In genomic region chr7:105975770-105976428, GRCh38 we compare ENCODE assay signal across 1 cellular context.
TF ChIP-seq lines count a peak whose summit lies in the region.

No MANE protein-coding gene starts in this region.

TF ChIP-seq in SK-N-SH, 30 proteins besides CTCF, POLR2A, EP300 and RAD21 (continued from another document):
- no peak for TF ChIP-seq GATA2 (CRISPR knock-in tag; IDR thresholded peaks at IDR 0.05)
- TF ChIP-seq RFX5 (IDR thresholded peaks at IDR 0.05; ENCODE audit: low read length): no peak
- TF ChIP-seq NRF1 (IDR thresholded peaks at IDR 0.05; ENCODE audit: low read depth, low read length): no peak
- no peak for TF ChIP-seq SIN3A (IDR thresholded peaks at IDR 0.05; ENCODE audit: borderline replicate concordance, low read depth, low read length)
- no peak for TF ChIP-seq TEAD4 (IDR thresholded peaks at IDR 0.05; ENCODE audit: borderline replicate concordance, insufficient read depth)
- TF ChIP-seq SMC3 (IDR thresholded peaks at IDR 0.05; ENCODE audit: low read depth, low read length): no peak
- no peak for TF ChIP-seq USF1 (IDR thresholded peaks at IDR 0.05; ENCODE audit: borderline replicate concordance, low read depth)
